In the genomic region with DNA sequence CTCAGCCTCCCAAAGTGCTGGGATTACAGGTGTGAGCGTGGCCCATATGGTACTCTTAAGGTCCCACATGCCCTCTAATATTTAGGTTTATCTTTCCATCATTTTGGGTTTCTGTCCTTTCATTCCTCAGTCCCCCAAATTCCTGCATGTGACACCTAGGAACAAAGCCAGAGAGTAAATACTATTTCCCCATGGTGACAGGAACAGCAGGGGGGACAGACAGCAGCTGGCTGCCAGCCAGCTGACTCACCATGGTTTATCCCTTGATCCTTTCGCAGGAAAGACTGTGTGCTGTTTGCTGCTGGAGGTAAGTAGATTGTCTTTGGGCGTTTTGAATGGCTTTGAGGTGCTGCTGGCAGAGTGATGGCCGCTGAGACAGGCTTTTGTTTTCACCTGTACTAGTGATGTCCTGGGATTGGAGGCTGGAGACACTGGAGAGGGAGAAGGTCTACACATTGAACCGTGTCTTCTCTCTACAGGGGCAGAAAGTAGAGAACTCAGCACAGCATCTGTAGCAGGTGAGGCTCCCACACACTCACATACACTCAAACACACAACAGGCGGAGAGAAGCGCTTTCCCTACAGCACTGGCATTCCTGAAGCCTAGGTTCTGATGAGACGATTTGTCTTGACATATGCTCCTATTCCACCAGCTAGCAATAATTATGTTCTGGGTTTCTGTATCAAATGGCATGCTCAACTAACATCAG, we compare ENCODE assay signal across 11 cellular contexts.
DNase-seq lines count a peak whose midpoint lies in the region; ATAC-seq, FAIRE-seq and TF ChIP-seq lines count a peak whose summit lies in the region.
"Had no signal": no experiment of that assay in that cellular context is flagged by ENCODE, and none has a peak within 500 bp of the region (broad histone marks: within the 10 kb centered on the region; RNA-seq: fewer than 3 reads in every experiment).

No MANE protein-coding gene starts in this region.

- BruUV-seq in endothelial cell of umbilical vein (replicated peaks; lab: Mats Ljungman, UMichigan), result no TSS peak

- H3K36me3 ChIP-seq in HUES48 (ENCODE audit: control insufficient read depth, insufficient read depth, low read length), result peaks cover 11% of the 10 kb centered on the region; the same call in 1 of the 2 replicates
- H3K36me3 ChIP-seq in endothelial cell of umbilical vein (ENCODE audit: control insufficient read depth in 2 of 2, extremely low read depth in 1 of 2, insufficient read depth in 2 of 2, low read length in 2 of 2), result no peaks in the 10 kb centered on the region

- H3K9me1 ChIP-seq in endothelial cell of umbilical vein (replicated peaks; ENCODE audit: control insufficient read depth, extremely low read depth, insufficient read depth, low read length), result no peaks in the 10 kb centered on the region

- no peaks in the 10 kb centered on the region for H4K20me1 ChIP-seq in endothelial cell of umbilical vein (replicated peaks; ENCODE audit: control insufficient read depth, extremely low read depth, insufficient read depth, low read length)

- no peak for TF ChIP-seq CTCF in CD14-positive monocyte (IDR thresholded peaks at IDR 0.05)
- TF ChIP-seq CTCF in endothelial cell of umbilical vein (IDR thresholded peaks at IDR 0.05; ENCODE audit: extremely low read depth in 1 of 2, insufficient read depth in 1 of 2, low read depth in 1 of 2, low read length in 2 of 2), result no peak

- H3K4me3 ChIP-seq in HUES48 (ENCODE audit: low read depth, low read length) (no peak overlapping the region), endothelial cell of umbilical vein (replicated peaks in 1 of 3; ENCODE audit: insufficient read depth in 1 of 3, low read depth in 1 of 3, low read length in 3 of 3) (no peak overlapping the region)
- H3K4me3 ChIP-seq: upper lobe of left lung had no signal

- DNase-seq in CD14-positive monocyte (ENCODE audit: low spot score) (no peak), NCI-H69 (lab: John Stamatoyannopoulos, UW) (peak; percentile 96), endothelial cell of umbilical vein (ENCODE audit: low read depth, low spot score) (peak; percentile 40), left ventricle myocardium superior (no peak)
- DNase-seq: CD8-positive, alpha-beta memory T cell; stimulated activated CD4-positive, alpha-beta T cell treated with anti-CD3 and anti-CD28 coated beads, Interleukin-12 subunit alpha, Interleukin-12 subunit beta, amount 100 ng/mL, for 4 hours; upper lobe of left lung had no signal

- no peaks in the 10 kb centered on the region for H3K9me3 ChIP-seq in HUES48 (ENCODE audit: control insufficient read depth, insufficient read depth, low read length)
- H3K9me3 ChIP-seq in endothelial cell of umbilical vein (replicated peaks; ENCODE audit: control insufficient read depth, insufficient read depth, low read length), result no peaks in the 10 kb centered on the region
- H3K9me3 ChIP-seq: upper lobe of left lung had no signal

- FAIRE-seq in endothelial cell of umbilical vein (lab: Jason Lieb, UNC), result peak; percentile 68

- peaks cover 60 to 83% of the 10 kb centered on the region in 2 donors for H3K36me3 Mint-ChIP-seq in CD14-positive monocyte

- peak overlapping the region in 5 of 7 donors; percentile 7 to 69 (median 16) for H3K27ac Mint-ChIP-seq in CD14-positive monocyte

- H3K79me2 ChIP-seq in endothelial cell of umbilical vein (ENCODE audit: control insufficient read depth, insufficient read depth, low read length), result no peaks in the 10 kb centered on the region

- TF ChIP-seq POLR2A in endothelial cell of umbilical vein (IDR thresholded peaks at IDR 0.05; ENCODE audit: low read depth, low read length), result no peak

- intact Hi-C loops in CD14-positive monocyte (cut with micrococcal nuclease) (no loop called here), endothelial cell of umbilical vein (cut with micrococcal nuclease) (no loop called here), left ventricle myocardium superior (cut with micrococcal nuclease) (no loop called here)

- H3K4me3 Mint-ChIP-seq in CD14-positive monocyte, result no peak overlapping the region
- H3K4me3 Mint-ChIP-seq: CD8-positive, alpha-beta memory T cell had no signal

- no peaks in the 10 kb centered on the region for H3K27me3 ChIP-seq in HUES48 (ENCODE audit: control insufficient read depth, insufficient read depth, low read length)
- H3K27me3 ChIP-seq in endothelial cell of umbilical vein (ENCODE audit: control insufficient read depth in 2 of 2, insufficient read depth in 2 of 2, low read length in 2 of 2), result no peaks in the 10 kb centered on the region
- H3K27me3 ChIP-seq: upper lobe of left lung had no signal

- H3K4me2 ChIP-seq in endothelial cell of umbilical vein (ENCODE audit: insufficient read depth, low read length), result no peak overlapping the region

- H3K4me1 ChIP-seq in HUES48 (ENCODE audit: control insufficient read depth, insufficient read depth, low read length), result peaks cover 21% of the 10 kb centered on the region
- no peaks in the 10 kb centered on the region for H3K4me1 ChIP-seq in endothelial cell of umbilical vein (ENCODE audit: control insufficient read depth, extremely low read depth, insufficient read depth, low read length)

- CTCF ChIA-PET in endothelial cell of umbilical vein (lab: Charles Lee), result interaction anchor here (1.1 to 1.3 kb wide), 2 partner anchors 8 to 9 kb away, joined by 3 to 4 read pairs; no protein-coding TSS in a partner anchor

- no peaks in the 10 kb centered on the region for H3K4me1 Mint-ChIP-seq in CD14-positive monocyte

- no peak overlapping the region for H2AFZ ChIP-seq in endothelial cell of umbilical vein (ENCODE audit: low read depth, low read length)

- POLR2A ChIA-PET in endothelial cell of umbilical vein (lab: Charles Lee), result no interaction called here

- no peaks in the 10 kb centered on the region for H3K27me3 Mint-ChIP-seq in CD14-positive monocyte (ENCODE audit: low read depth in 3 of 3)
- H3K27me3 Mint-ChIP-seq: CD8-positive, alpha-beta memory T cell had no signal

- dilution Hi-C loops in endothelial cell of umbilical vein (cut with MboI; ENCODE audit: extremely low pct_ligation_motif_present, low sequenced_read_pairs), result no loop called here

- no peaks in the 10 kb centered on the region for H3K9me3 Mint-ChIP-seq in CD14-positive monocyte
- H3K9me3 Mint-ChIP-seq: CD8-positive, alpha-beta memory T cell had no signal

- H3K27ac ChIP-seq in HUES48 (ENCODE audit: low read depth, low read length) (peak overlapping the region; percentile 82), endothelial cell of umbilical vein (ENCODE audit: insufficient read depth, low read depth, low read length) (no peak overlapping the region)
- H3K27ac ChIP-seq: upper lobe of left lung had no signal

- ATAC-seq in GM21576 (IDR thresholded peaks at IDR 0.05; ENCODE audit: unreplicated experiment) (no peak), left ventricle myocardium superior (no peak), HG02973 (IDR thresholded peaks at IDR 0.05; ENCODE audit: unreplicated experiment) (no peak), HG03442 (IDR thresholded peaks at IDR 0.05; ENCODE audit: unreplicated experiment) (no peak)

- no peak overlapping the region for H3K9ac ChIP-seq in HUES48 (ENCODE audit: low read depth, low read length)
- H3K9ac ChIP-seq in endothelial cell of umbilical vein (replicated peaks; ENCODE audit: extremely low read depth, insufficient read depth, low read length), result no peak overlapping the region

TF ChIP-seq in endothelial cell of umbilical vein, 7 proteins besides CTCF, POLR2A, EP300 and RAD21:
- TF ChIP-seq FOS (IDR thresholded peaks at IDR 0.05; ENCODE audit: borderline replicate concordance, insufficient read depth, low read length), result peak; percentile 12
- no peak for TF ChIP-seq POLR2AphosphoS5 (IDR thresholded peaks at IDR 0.05; ENCODE audit: insufficient read depth, low read depth, low read length)

Comparison
In these comparisons a context has a peak if more than half of its experiments do, and no peak if none do; other contexts are left out.
1. DNase-seq: peak in NCI-H69 (single experiment) and endothelial cell of umbilical vein (single experiment); none in CD14-positive monocyte (single experiment) and left ventricle myocardium superior (single experiment).